In genomic region chr20:62805711-62806382, GRCh38 we compare ENCODE assay signal across 8 cellular contexts. TPM values are rescaled to one million over a fixed set of nuclear protein-coding genes. Genes with fewer than 3 reads are reported as not detected.
DNase-seq lines count a peak whose midpoint lies in the region; ATAC-seq and TF ChIP-seq lines count a peak whose summit lies in the region.

No MANE protein-coding gene starts in this region.

- in situ Hi-C loops in G401 (cut with HindIII; ENCODE audit: low sequenced_read_pairs), result no loop called here

- POLR2A ChIA-PET in Caco-2 (lab: Charles Lee) (interaction anchor here (1.0 to 2.1 kb wide), 2 partner anchors 10 to 11 kb away, joined by 9 to 17 read pairs; partner anchors contain the start of gene MRGBP), OCI-LY7 (lab: Charles Lee) (no interaction called here)

- peak in 1 of 2 experiments; percentile 9 for TF ChIP-seq CTCF in Caco-2 (IDR thresholded peaks at IDR 0.05; ENCODE audit: insufficient read depth in 1 of 2, low read depth in 1 of 2, low read length in 1 of 2, severe bottlenecking in 1 of 2, unreplicated experiment in 1 of 2)
- no peak for TF ChIP-seq CTCF in OCI-LY7 (conservative IDR thresholded peaks at IDR 0.05; ENCODE audit: low read length)
- TF ChIP-seq CTCF in endodermal cell (conservative IDR thresholded peaks at IDR 0.05), result no peak
- TF ChIP-seq CTCF in natural killer cell (IDR thresholded peaks at IDR 0.05), result no peak

- ATAC-seq in natural killer cell (no peak), HG03045 (IDR thresholded peaks at IDR 0.05; ENCODE audit: unreplicated experiment) (no peak)

- DNase-seq in Caco-2 (peak; percentile 80 to 87), OCI-LY7 (ENCODE audit: low spot score) (no peak), endodermal cell (no peak), natural killer cell (no peak), G401 (ENCODE audit: low spot score) (no peak), DMS153 (lab: John Stamatoyannopoulos, UW) (no peak)
- no peak for DNase-seq in stimulated activated CD4-positive, alpha-beta T cell treated with anti-CD3 and anti-CD28 coated beads, Interleukin-15, amount 100 ng/mL, for 24 hours

- H3K9me3 Mint-ChIP-seq in Caco-2 (ENCODE audit: unreplicated experiment) (no peaks in the 10 kb centered on the region), endodermal cell (no peaks in the 10 kb centered on the region), natural killer cell (no peaks in the 10 kb centered on the region)

- peaks cover 24% of the 10 kb centered on the region for H3K79me2 ChIP-seq in OCI-LY7 (ENCODE audit: insufficient read depth, low read depth, low read length)

- H3K4me1 ChIP-seq in Caco-2 (peaks cover 14% of the 10 kb centered on the region), OCI-LY7 (ENCODE audit: insufficient read depth, low read length, poor library complexity, severe bottlenecking) (peaks cover 35% of the 10 kb centered on the region), endodermal cell (ENCODE audit: control insufficient read depth, insufficient read depth, low read length) (no peaks in the 10 kb centered on the region)

- no peaks in the 10 kb centered on the region for H4K20me1 ChIP-seq in OCI-LY7 (ENCODE audit: insufficient read depth, low read length)

- H3K9me3 ChIP-seq in Caco-2 (no peaks in the 10 kb centered on the region), OCI-LY7 (ENCODE audit: low read length) (no peaks in the 10 kb centered on the region), endodermal cell (ENCODE audit: control insufficient read depth, low read length) (no peaks in the 10 kb centered on the region)

- 42 to 63% methylated on average over 13 to 25 of the region's 25 CpGs for WGBS in endodermal cell (ENCODE audit: insufficient coverage in 1 of 2, insufficient read length in 1 of 2), 2 experiments

- peak overlapping the region; percentile 81 for H3K4me2 ChIP-seq in OCI-LY7 (ENCODE audit: low read length)

- H3K36me3 Mint-ChIP-seq in Caco-2 (ENCODE audit: insufficient read depth, unreplicated experiment) (peaks cover 69% of the 10 kb centered on the region), endodermal cell (ENCODE audit: low read depth) (peaks cover 6% of the 10 kb centered on the region), natural killer cell (no peaks in the 10 kb centered on the region)

- peak overlapping the region; percentile 91 for H3K4me3 Mint-ChIP-seq in Caco-2 (ENCODE audit: unreplicated experiment)
- H3K4me3 Mint-ChIP-seq in endodermal cell, result peak overlapping the region; percentile 74
- peak overlapping the region; percentile 73 for H3K4me3 Mint-ChIP-seq in natural killer cell

- intact Hi-C loops in Caco-2 (cut with micrococcal nuclease; ENCODE audit: unreplicated experiment) (loop anchor here (1.0 to 5.0 kb wide), 3 partner anchors 12 to 119 kb away; partner anchors contain the start of gene TCFL5), OCI-LY7 (cut with micrococcal nuclease; ENCODE audit: unreplicated experiment) (no loop called here), natural killer cell (cut with micrococcal nuclease) (loop anchor here (10.0 kb wide), 1 partner anchor 129 kb away; the partner anchor contains the start of gene GID8)

- H3K27ac Mint-ChIP-seq in Caco-2 (ENCODE audit: unreplicated experiment), result peak overlapping the region; percentile 65
- no peak overlapping the region for H3K27ac Mint-ChIP-seq in endodermal cell
- H3K27ac Mint-ChIP-seq in natural killer cell, result peak overlapping the region; percentile 29 to 78

- H3K9ac ChIP-seq in endodermal cell (ENCODE audit: extremely low read depth, low read length, poor library complexity, severe bottlenecking), result no peak overlapping the region

- no peaks in the 10 kb centered on the region for H3K9me2 ChIP-seq in OCI-LY7 (ENCODE audit: insufficient read depth, low read length)

- H2AFZ ChIP-seq in OCI-LY7 (ENCODE audit: low read length), result no peak overlapping the region

- H3K27ac ChIP-seq in OCI-LY7 (ENCODE audit: low read depth, low read length, poor library complexity, severe bottlenecking) (peak overlapping the region; percentile 68), endodermal cell (ENCODE audit: low read depth, low read length) (no peak overlapping the region)

- H3K27me3 Mint-ChIP-seq in Caco-2 (ENCODE audit: insufficient read depth, unreplicated experiment), result no peaks in the 10 kb centered on the region
- peaks cover 4% of the 10 kb centered on the region for H3K27me3 Mint-ChIP-seq in endodermal cell (ENCODE audit: insufficient read depth)
- H3K27me3 Mint-ChIP-seq in natural killer cell (ENCODE audit: low read depth in 2 of 2), result no peaks in the 10 kb centered on the region

- H3K4me3 ChIP-seq in Caco-2 (ENCODE audit: low read depth, low read length), result peak overlapping the region; percentile 99
- peak overlapping the region; percentile 95 for H3K4me3 ChIP-seq in OCI-LY7 (ENCODE audit: low read depth, low read length, poor library complexity, severe bottlenecking)
- peak overlapping the region; percentile 78 for H3K4me3 ChIP-seq in endodermal cell (ENCODE audit: low read length)

- BruUV-seq in Caco-2 (replicated peaks; lab: Mats Ljungman, UMichigan) (no TSS peak), OCI-LY7 (replicated peaks; lab: Mats Ljungman, UMichigan) (no TSS peak)

- CTCF ChIA-PET in Caco-2 (lab: Charles Lee) (interaction anchor here (1.0 to 3.2 kb wide), 7 partner anchors 10 to 207 kb away, joined by 3 to 16 read pairs (median 3); partner anchors contain the start of gene MRGBP), OCI-LY7 (lab: Charles Lee; ENCODE audit: unreplicated experiment) (interaction anchor here (0.6 kb wide), 1 partner anchor 156 kb away, joined by 3 read pairs; no protein-coding TSS in a partner anchor)

- H3K36me3 ChIP-seq in Caco-2 (ENCODE audit: control insufficient read depth, insufficient read depth, low read length) (peaks cover 30% of the 10 kb centered on the region), OCI-LY7 (ENCODE audit: insufficient read depth, low read length) (peaks cover 55% of the 10 kb centered on the region), endodermal cell (ENCODE audit: control insufficient read depth, insufficient read depth, low read length) (peaks cover 29% of the 10 kb centered on the region)

- H3K4me1 Mint-ChIP-seq in Caco-2 (ENCODE audit: low read depth, unreplicated experiment) (peaks cover 12% of the 10 kb centered on the region), endodermal cell (no peaks in the 10 kb centered on the region), natural killer cell (peaks cover 5 to 23% of the 10 kb centered on the region in 2 donors)

- H3K27me3 ChIP-seq in Caco-2 (replicated peaks; ENCODE audit: control insufficient read depth, insufficient read depth, low read length) (no peaks in the 10 kb centered on the region), endodermal cell (ENCODE audit: control insufficient read depth, insufficient read depth, low read length, poor library complexity, severe bottlenecking) (no peaks in the 10 kb centered on the region)

RNA-seq across cellular contexts. Expression of gene OGFR, which starts 1.2 kb away (rescaled TPM):
- 78.2 and 84.7 TPM in 2 replicates for total RNA-seq in Caco-2 (2022)
- 64.8 and 75.6 TPM in 2 replicates for total RNA-seq in OCI-LY7 (2014; rRNA removed; shearing (Covaris generic))
- 66.2 and 69.9 TPM in 2 replicates for total RNA-seq in OCI-LY7 (2022)
- 10 to 100 TPM; 28.1 to 28.5 TPM for total RNA-seq in endodermal cell
- 23.9 TPM for polyA plus RNA-seq in endodermal cell (2013, experiment 1 of 2)
- 19.5 TPM for polyA plus RNA-seq in endodermal cell (2013, experiment 2 of 2)
- 10 to 100 TPM; 71.0 to 84.0 (median 83.0) TPM for total RNA-seq in natural killer cell
- total RNA-seq in G401 (2014; rRNA removed; shearing (Covaris generic)), result 43.9 and 45.6 TPM in 2 replicates

RNA-seq across cellular contexts. Expression of gene MRGBP, which starts 9.6 kb away (rescaled TPM):
- 40.3 and 43.4 TPM in 2 replicates for total RNA-seq in Caco-2 (2022)
- total RNA-seq in OCI-LY7 (2014; rRNA removed; shearing (Covaris generic)), result 22.2 and 25.1 TPM in 2 replicates
- total RNA-seq in OCI-LY7 (2022), result 19.9 and 22.6 TPM in 2 replicates
- total RNA-seq in endodermal cell, result 10 to 100 TPM; 14.3 to 18.7 TPM
- 18.3 TPM for polyA plus RNA-seq in endodermal cell (2013, experiment 1 of 2)
- polyA plus RNA-seq in endodermal cell (2013, experiment 2 of 2), result 18.5 TPM
- total RNA-seq in natural killer cell, result 10 to 100 TPM in 2 of 3 donors, 1 to 10 TPM in 1; 8.3 to 12.8 (median 10.0) TPM
- 25.2 and 33.6 TPM in 2 replicates for total RNA-seq in G401 (2014; rRNA removed; shearing (Covaris generic))

RNA-seq across cellular contexts. Expression of gene COL9A3, which starts 11.0 kb away (rescaled TPM):
- total RNA-seq in Caco-2 (2022) (6.4 and 7.9 TPM in 2 replicates), OCI-LY7 (2022) (5.2 and 6.1 TPM in 2 replicates), endodermal cell (100 to 1,000 TPM in 1 of 2 donors, 10 to 100 TPM in 1; 48.9 to 133 TPM), natural killer cell (1 to 10 TPM in 1 of 3 donors, not detected in 2; 1.9 TPM)
- total RNA-seq in OCI-LY7 (2014; rRNA removed; shearing (Covaris generic)), result 1.0 and 1.7 TPM in 2 replicates
- 71.6 TPM for polyA plus RNA-seq in endodermal cell (2013, experiment 1 of 2)
- 66.6 TPM for polyA plus RNA-seq in endodermal cell (2013, experiment 2 of 2)
- 8.6 TPM in 2 replicates for total RNA-seq in G401 (2014; rRNA removed; shearing (Covaris generic))

RNA-seq across cellular contexts. Expression of gene TCFL5, which starts 55.8 kb away (rescaled TPM):
- total RNA-seq in Caco-2 (2022), result 14.6 and 15.1 TPM in 2 replicates
- 9.5 and 10.0 TPM in 2 replicates for total RNA-seq in OCI-LY7 (2014; rRNA removed; shearing (Covaris generic))
- total RNA-seq in OCI-LY7 (2022), result 8.7 and 9.2 TPM in 2 replicates
- 10 to 100 TPM; 15.8 to 17.4 TPM for total RNA-seq in endodermal cell
- 21.1 TPM for polyA plus RNA-seq in endodermal cell (2013, experiment 1 of 2)
- 22.4 TPM for polyA plus RNA-seq in endodermal cell (2013, experiment 2 of 2)
- 1 to 10 TPM; 5.1 to 8.0 (median 6.4) TPM for total RNA-seq in natural killer cell
- 23.0 and 24.2 TPM in 2 replicates for total RNA-seq in G401 (2014; rRNA removed; shearing (Covaris generic))

Comparison
In these comparisons a context has a peak if more than half of its experiments do, and no peak if none do; other contexts are left out.
1. DNase-seq: peak in Caco-2 (2 of 2); none in OCI-LY7 (single experiment), endodermal cell (single experiment), natural killer cell (single experiment), stimulated activated CD4-positive, alpha-beta T cell treated with anti-CD3 and anti-CD28 coated beads, Interleukin-15, amount 100 ng/mL, for 24 hours (single experiment), G401 (single experiment) and DMS153 (single experiment).
2. Peak in every context shown above with its lines, with median percentiles within 50 percentile points of each other: H3K4me3 ChIP-seq and H3K4me3 Mint-ChIP-seq.